Comparison of ENCODE assay signal across 1 cellular context in genomic region chr11:123653997-123654565, GRCh38.
TF ChIP-seq lines count a peak whose summit lies in the region.

No MANE protein-coding gene starts in this region.

TF ChIP-seq in WTC11, 78 proteins besides CTCF, POLR2A, EP300 and RAD21 (continued from another document):
- no peak for TF ChIP-seq ZSCAN18 (CRISPR knock-in tag; IDR thresholded peaks at IDR 0.05)
- TF ChIP-seq, protein P1, sequence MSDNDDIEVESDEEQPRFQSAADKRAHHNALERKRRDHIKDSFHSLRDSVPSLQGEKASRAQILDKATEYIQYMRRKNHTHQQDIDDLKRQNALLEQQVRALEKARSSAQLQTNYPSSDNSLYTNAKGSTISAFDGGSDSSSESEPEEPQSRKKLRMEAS (CRISPR knock-in tag; IDR thresholded peaks at IDR 0.05): peak; percentile 53; the same call in 1 of the 2 replicates
- TF ChIP-seq USF1 (CRISPR knock-in tag; IDR thresholded peaks at IDR 0.05): no peak
- TF ChIP-seq FOXP1 (CRISPR knock-in tag; IDR thresholded peaks at IDR 0.05; ENCODE audit: borderline replicate concordance): peak; percentile 56; the same call in 1 of the 2 replicates
- TF ChIP-seq NFYB (CRISPR knock-in tag; conservative IDR thresholded peaks at IDR 0.05; ENCODE audit: low read depth): no peak
- TF ChIP-seq ZNF219 (CRISPR knock-in tag; IDR thresholded peaks at IDR 0.05; ENCODE audit: borderline replicate concordance): no peak
- no peak for TF ChIP-seq AR (CRISPR knock-in tag; IDR thresholded peaks at IDR 0.05)
- TF ChIP-seq ZNF121 (CRISPR knock-in tag; IDR thresholded peaks at IDR 0.05): no peak
- TF ChIP-seq ZMAT4 (CRISPR knock-in tag; IDR thresholded peaks at IDR 0.05): no peak
- TF ChIP-seq NR1H2 (CRISPR knock-in tag; IDR thresholded peaks at IDR 0.05): no peak
- TF ChIP-seq TEAD1 (CRISPR knock-in tag; IDR thresholded peaks at IDR 0.05): peak; percentile 35; the same call in 1 of the 2 replicates
- no peak for TF ChIP-seq ZNF138 (CRISPR knock-in tag; conservative IDR thresholded peaks at IDR 0.05)
- TF ChIP-seq, protein P2, sequence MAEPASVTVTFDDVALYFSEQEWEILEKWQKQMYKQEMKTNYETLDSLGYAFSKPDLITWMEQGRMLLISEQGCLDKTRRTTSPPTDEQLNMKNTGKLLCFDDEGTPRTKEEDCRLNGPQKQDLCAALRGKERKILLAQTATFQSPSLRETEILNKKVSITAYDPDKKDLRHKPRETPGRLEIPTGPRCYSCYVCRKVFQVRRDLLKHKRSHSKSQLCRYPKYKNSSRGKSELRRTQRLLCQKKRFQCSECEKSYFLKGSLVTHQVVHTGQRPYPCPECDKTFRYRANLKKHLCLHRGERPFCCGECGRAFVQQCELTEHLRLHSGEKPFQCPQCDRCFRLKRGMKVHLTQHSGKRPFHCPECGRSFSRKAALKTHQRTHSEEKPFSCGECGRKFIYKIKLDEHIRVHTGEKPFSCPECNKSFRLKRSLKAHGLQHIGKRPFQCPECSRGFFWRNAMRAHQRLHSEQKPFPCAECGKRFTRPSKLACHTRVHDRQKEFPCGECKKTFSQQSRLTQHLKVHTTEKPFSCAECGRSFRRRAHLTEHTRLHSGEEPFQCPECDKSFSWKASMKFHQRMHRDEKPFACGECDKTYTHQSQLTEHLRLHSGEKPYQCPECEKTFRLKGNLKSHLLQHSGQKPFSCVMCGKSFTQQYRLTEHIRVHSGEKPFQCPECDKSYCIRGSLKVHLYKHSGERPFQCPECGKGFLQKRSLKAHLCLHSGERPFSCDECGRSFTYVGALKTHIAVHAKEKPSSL (CRISPR knock-in tag; conservative IDR thresholded peaks at IDR 0.05): no peak
- TF ChIP-seq CDX4 (CRISPR knock-in tag; IDR thresholded peaks at IDR 0.05; ENCODE audit: borderline replicate concordance): no peak
- no peak for TF ChIP-seq NR2C2 (CRISPR knock-in tag; IDR thresholded peaks at IDR 0.05)
- TF ChIP-seq SP1 (CRISPR knock-in tag; conservative IDR thresholded peaks at IDR 0.05): no peak
- no peak for TF ChIP-seq NFE2L1 (CRISPR knock-in tag; IDR thresholded peaks at IDR 0.05)
- no peak for TF ChIP-seq RORB (CRISPR knock-in tag; IDR thresholded peaks at IDR 0.05)
- TF ChIP-seq IRF1 (CRISPR knock-in tag; IDR thresholded peaks at IDR 0.05): no peak
- TF ChIP-seq ZNF232 (CRISPR knock-in tag; IDR thresholded peaks at IDR 0.05): no peak; the same call in 1 of the 2 replicates
- TF ChIP-seq, protein P3, sequence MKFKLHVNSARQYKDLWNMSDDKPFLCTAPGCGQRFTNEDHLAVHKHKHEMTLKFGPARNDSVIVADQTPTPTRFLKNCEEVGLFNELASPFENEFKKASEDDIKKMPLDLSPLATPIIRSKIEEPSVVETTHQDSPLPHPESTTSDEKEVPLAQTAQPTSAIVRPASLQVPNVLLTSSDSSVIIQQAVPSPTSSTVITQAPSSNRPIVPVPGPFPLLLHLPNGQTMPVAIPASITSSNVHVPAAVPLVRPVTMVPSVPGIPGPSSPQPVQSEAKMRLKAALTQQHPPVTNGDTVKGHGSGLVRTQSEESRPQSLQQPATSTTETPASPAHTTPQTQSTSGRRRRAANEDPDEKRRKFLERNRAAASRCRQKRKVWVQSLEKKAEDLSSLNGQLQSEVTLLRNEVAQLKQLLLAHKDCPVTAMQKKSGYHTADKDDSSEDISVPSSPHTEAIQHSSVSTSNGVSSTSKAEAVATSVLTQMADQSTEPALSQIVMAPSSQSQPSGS (CRISPR knock-in tag; IDR thresholded peaks at IDR 0.05; ENCODE audit: borderline replicate concordance, low read depth): no peak
- TF ChIP-seq ZNF423 (CRISPR knock-in tag; IDR thresholded peaks at IDR 0.05): no peak
- TF ChIP-seq, protein P4, sequence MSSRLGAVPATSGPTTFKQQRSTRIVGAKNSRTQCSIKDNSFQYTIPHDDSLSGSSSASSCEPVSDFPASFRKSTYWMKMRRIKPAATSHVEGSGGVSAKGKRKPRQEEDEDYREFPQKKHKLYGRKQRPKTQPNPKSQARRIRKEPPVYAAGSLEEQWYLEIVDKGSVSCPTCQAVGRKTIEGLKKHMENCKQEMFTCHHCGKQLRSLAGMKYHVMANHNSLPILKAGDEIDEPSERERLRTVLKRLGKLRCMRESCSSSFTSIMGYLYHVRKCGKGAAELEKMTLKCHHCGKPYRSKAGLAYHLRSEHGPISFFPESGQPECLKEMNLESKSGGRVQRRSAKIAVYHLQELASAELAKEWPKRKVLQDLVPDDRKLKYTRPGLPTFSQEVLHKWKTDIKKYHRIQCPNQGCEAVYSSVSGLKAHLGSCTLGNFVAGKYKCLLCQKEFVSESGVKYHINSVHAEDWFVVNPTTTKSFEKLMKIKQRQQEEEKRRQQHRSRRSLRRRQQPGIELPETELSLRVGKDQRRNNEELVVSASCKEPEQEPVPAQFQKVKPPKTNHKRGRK (CRISPR knock-in tag; IDR thresholded peaks at IDR 0.05; ENCODE audit: borderline replicate concordance): no peak
- TF ChIP-seq ZBTB21 (CRISPR knock-in tag; IDR thresholded peaks at IDR 0.05; ENCODE audit: borderline replicate concordance): peak; percentile 60
- TF ChIP-seq ATF1 (CRISPR knock-in tag; IDR thresholded peaks at IDR 0.05): 0 out of 2 replicates have a peak, but pooled peaks have one; percentile 51
- no peak for TF ChIP-seq TCF7 (CRISPR knock-in tag; IDR thresholded peaks at IDR 0.05; ENCODE audit: low read depth)
- peak; percentile 64; the same call in 1 of the 2 replicates for TF ChIP-seq FOXP4 (CRISPR knock-in tag; IDR thresholded peaks at IDR 0.05)
- TF ChIP-seq E2F5 (CRISPR knock-in tag; IDR thresholded peaks at IDR 0.05): no peak
- no peak for TF ChIP-seq HMGA2 (CRISPR knock-in tag; IDR thresholded peaks at IDR 0.05)
- no peak for TF ChIP-seq GRHL2 (CRISPR knock-in tag; IDR thresholded peaks at IDR 0.05; ENCODE audit: insufficient replicate concordance, severe bottlenecking)
- no peak for TF ChIP-seq GABPB1 (CRISPR knock-in tag; IDR thresholded peaks at IDR 0.05)
- TF ChIP-seq, protein P5, sequence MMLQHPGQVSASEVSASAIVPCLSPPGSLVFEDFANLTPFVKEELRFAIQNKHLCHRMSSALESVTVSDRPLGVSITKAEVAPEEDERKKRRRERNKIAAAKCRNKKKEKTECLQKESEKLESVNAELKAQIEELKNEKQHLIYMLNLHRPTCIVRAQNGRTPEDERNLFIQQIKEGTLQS (CRISPR knock-in tag; conservative IDR thresholded peaks at IDR 0.05): no peak
- no peak; the same call in 1 of the 2 replicates for TF ChIP-seq JUN (CRISPR knock-in tag; IDR thresholded peaks at IDR 0.05)
- TF ChIP-seq, protein P6, sequence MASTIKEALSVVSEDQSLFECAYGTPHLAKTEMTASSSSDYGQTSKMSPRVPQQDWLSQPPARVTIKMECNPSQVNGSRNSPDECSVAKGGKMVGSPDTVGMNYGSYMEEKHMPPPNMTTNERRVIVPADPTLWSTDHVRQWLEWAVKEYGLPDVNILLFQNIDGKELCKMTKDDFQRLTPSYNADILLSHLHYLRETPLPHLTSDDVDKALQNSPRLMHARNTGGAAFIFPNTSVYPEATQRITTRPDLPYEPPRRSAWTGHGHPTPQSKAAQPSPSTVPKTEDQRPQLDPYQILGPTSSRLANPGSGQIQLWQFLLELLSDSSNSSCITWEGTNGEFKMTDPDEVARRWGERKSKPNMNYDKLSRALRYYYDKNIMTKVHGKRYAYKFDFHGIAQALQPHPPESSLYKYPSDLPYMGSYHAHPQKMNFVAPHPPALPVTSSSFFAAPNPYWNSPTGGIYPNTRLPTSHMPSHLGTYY (CRISPR knock-in tag; IDR thresholded peaks at IDR 0.05): no peak
- no peak for TF ChIP-seq PRRX2 (CRISPR knock-in tag; IDR thresholded peaks at IDR 0.05)
